Comparison of ENCODE assay signal across 1 cellular context in genomic region chr17:75124041-75124818, GRCh38.
TF ChIP-seq lines count a peak whose summit lies in the region.

No MANE protein-coding gene starts in this region.

TF ChIP-seq in IMR-90, 13 proteins besides CTCF, POLR2A, EP300 and RAD21 (continued from another document):
- TF ChIP-seq RCOR1 (IDR thresholded peaks at IDR 0.05; ENCODE audit: insufficient replicate concordance, low read length) (no peak), CHD1 (IDR thresholded peaks at IDR 0.05; ENCODE audit: low read depth, low read length) (no peak), MAZ (IDR thresholded peaks at IDR 0.05; ENCODE audit: borderline replicate concordance, low read depth, low read length) (no peak), NFE2L2 (IDR thresholded peaks at IDR 0.05; ENCODE audit: low read depth, low read length) (no peak), RFX5 (IDR thresholded peaks at IDR 0.05; ENCODE audit: low read depth, low read length) (no peak), MAFK (IDR thresholded peaks at IDR 0.05; ENCODE audit: low read depth, low read length) (no peak), FOS (IDR thresholded peaks at IDR 0.05; ENCODE audit: low read depth, low read length) (no peak), SMC3 (IDR thresholded peaks at IDR 0.05; ENCODE audit: low read depth, low read length) (no peak)
